In genomic region chr19:36488816-36489138, GRCh38 we compare ENCODE assay signal across 8 cellular contexts. TPM values are rescaled to one million over a fixed set of nuclear protein-coding genes. Genes with fewer than 3 reads are reported as not detected.
DNase-seq lines count a peak whose midpoint lies in the region; ATAC-seq and TF ChIP-seq lines count a peak whose summit lies in the region.

No MANE protein-coding gene starts in this region.

- peak overlapping the region; percentile 96 for H3K27ac ChIP-seq in HUES48 (ENCODE audit: low read depth, low read length)
- H3K27ac ChIP-seq in ectodermal cell (ENCODE audit: insufficient read depth, low read depth, low read length, poor library complexity, severe bottlenecking), result peak overlapping the region; percentile 98
- H3K27ac ChIP-seq in muscle layer of duodenum (ENCODE audit: low read length), result peak overlapping the region; percentile 98
- H3K27ac ChIP-seq in transverse colon, result peak overlapping the region; percentile 95 to 96 (median 95)

- in situ Hi-C loops in transverse colon (cut with MboI; ENCODE audit: low pct_ligation_motif_present in 1 of 4, low pct_unique_long_range_greater_than_20kb in 1 of 4, low sequenced_read_pairs in 3 of 4), result loop anchor here in 1 of 4 donors (25.0 kb wide), 1 partner anchor 276 kb away; the partner anchor contains the start of genes ZNF146 and ZNF565

- TF ChIP-seq CTCF in Caco-2 (IDR thresholded peaks at IDR 0.05; ENCODE audit: insufficient read depth in 1 of 2, low read depth in 1 of 2, low read length in 1 of 2, severe bottlenecking in 1 of 2, unreplicated experiment in 1 of 2) (no peak), transverse colon (IDR thresholded peaks at IDR 0.05) (no peak)

- peaks cover 14% of the 10 kb centered on the region for H3K4me1 Mint-ChIP-seq in Caco-2 (ENCODE audit: low read depth, unreplicated experiment)
- peaks cover 15% of the 10 kb centered on the region for H3K4me1 Mint-ChIP-seq in T-helper 1 cell treated with Interleukin-12 subunit alpha and Interleukin-12 subunit beta and Interleukin-4 antibody, amounts not matched to agents 30 μg/mL and 1 μg/mL, for 36 hours (ENCODE audit: low read depth)

- peaks cover 36% of the 10 kb centered on the region for H3K36me3 Mint-ChIP-seq in Caco-2 (ENCODE audit: insufficient read depth, unreplicated experiment)
- peaks cover 14% of the 10 kb centered on the region for H3K36me3 Mint-ChIP-seq in T-helper 1 cell treated with Interleukin-12 subunit alpha and Interleukin-12 subunit beta and Interleukin-4 antibody, amounts not matched to agents 30 μg/mL and 1 μg/mL, for 36 hours (ENCODE audit: low read depth)

- intact Hi-C loops in Caco-2 (cut with micrococcal nuclease; ENCODE audit: unreplicated experiment), result loop anchor here (1.0 to 5.0 kb wide), 7 partner anchors 32 to 296 kb away; partner anchors contain the start of genes ZFP14, ZNF260, ZNF461 and ZNF529
- intact Hi-C loops in transverse colon (cut with DNase I; ENCODE audit: low total_unique reads), result no loop called here

- peak overlapping the region; percentile 99 for H3K27ac Mint-ChIP-seq in Caco-2 (ENCODE audit: unreplicated experiment)
- peak overlapping the region; percentile 92 for H3K27ac Mint-ChIP-seq in T-helper 1 cell treated with Interleukin-12 subunit alpha and Interleukin-12 subunit beta and Interleukin-4 antibody, amounts not matched to agents 30 μg/mL and 1 μg/mL, for 36 hours

- no peak for TF ChIP-seq EP300 in transverse colon (IDR thresholded peaks at IDR 0.05; ENCODE audit: low read depth)

- peak overlapping the region; percentile 91 for H3K4me3 Mint-ChIP-seq in Caco-2 (ENCODE audit: unreplicated experiment)
- H3K4me3 Mint-ChIP-seq in T-helper 1 cell treated with Interleukin-12 subunit alpha and Interleukin-12 subunit beta and Interleukin-4 antibody, amounts not matched to agents 30 μg/mL and 1 μg/mL, for 36 hours, result peak overlapping the region; percentile 97

- H3K4me1 ChIP-seq in Caco-2 (no peaks in the 10 kb centered on the region), HUES48 (ENCODE audit: control insufficient read depth, insufficient read depth, low read length) (no peaks in the 10 kb centered on the region), ectodermal cell (ENCODE audit: control insufficient read depth, insufficient read depth, low read length) (no peaks in the 10 kb centered on the region), muscle layer of duodenum (ENCODE audit: control insufficient read depth in 1 of 2, insufficient read depth in 2 of 2, low read length in 2 of 2) (peaks cover 7 to 18% of the 10 kb centered on the region in 2 donors), transverse colon (peaks cover 7 to 17% (median 12%) of the 10 kb centered on the region in 4 donors)

- 0 out of 2 replicates have a peak, but pooled peaks cover 3% of the 10 kb centered on the region for H3K9me3 ChIP-seq in Caco-2
- peaks cover 13% of the 10 kb centered on the region for H3K9me3 ChIP-seq in HUES48 (ENCODE audit: control insufficient read depth, insufficient read depth, low read length)
- H3K9me3 ChIP-seq in ectodermal cell (ENCODE audit: control insufficient read depth, low read length), result no peaks in the 10 kb centered on the region
- H3K9me3 ChIP-seq in muscle layer of duodenum (ENCODE audit: control insufficient read depth in 1 of 2, low read length in 2 of 2), result no peaks in the 10 kb centered on the region
- H3K9me3 ChIP-seq in transverse colon, result peaks cover 0 to 4% of the 10 kb centered on the region in 2 donors

- H3K9me3 Mint-ChIP-seq in Caco-2 (ENCODE audit: unreplicated experiment), result peaks cover 20% of the 10 kb centered on the region
- H3K9me3 Mint-ChIP-seq in T-helper 1 cell treated with Interleukin-12 subunit alpha and Interleukin-12 subunit beta and Interleukin-4 antibody, amounts not matched to agents 30 μg/mL and 1 μg/mL, for 36 hours, result peaks cover 22% of the 10 kb centered on the region

- BruUV-seq in Caco-2 (replicated peaks; lab: Mats Ljungman, UMichigan), result TSS peak; percentile 57

- peak overlapping the region; percentile 98 for H3K9ac ChIP-seq in HUES48 (ENCODE audit: low read depth, low read length)

- no peak for TF ChIP-seq POLR2A in transverse colon (IDR thresholded peaks at IDR 0.05)

- CTCF ChIA-PET in Caco-2 (lab: Charles Lee), result interaction anchor here (0.7 to 1.4 kb wide), 3 partner anchors 40 to 274 kb away, joined by 3 to 7 read pairs (median 3); partner anchors contain the start of genes ZFP14, ZNF146, ZNF260 and ZNF565

- POLR2A ChIA-PET in Caco-2 (lab: Charles Lee), result interaction anchor here (1.4 to 2.0 kb wide), 7 partner anchors 39 to 882 kb away, joined by 7 to 34 read pairs (median 8); partner anchors contain the start of genes ZFP14, ZNF146, ZNF260 and ZNF383

- H3K36me3 ChIP-seq in Caco-2 (ENCODE audit: control insufficient read depth, insufficient read depth, low read length) (no peaks in the 10 kb centered on the region), HUES48 (ENCODE audit: control insufficient read depth, insufficient read depth, low read length) (no peaks in the 10 kb centered on the region), ectodermal cell (ENCODE audit: control insufficient read depth, insufficient read depth, low read length) (no peaks in the 10 kb centered on the region), muscle layer of duodenum (ENCODE audit: control insufficient read depth in 1 of 2, insufficient read depth in 2 of 2, low read length in 2 of 2) (no peaks in the 10 kb centered on the region), transverse colon (no peaks in the 10 kb centered on the region)

- peak overlapping the region; percentile 93 for H3K4me3 ChIP-seq in Caco-2 (ENCODE audit: low read depth, low read length)
- peak overlapping the region; percentile 89 for H3K4me3 ChIP-seq in HUES48 (ENCODE audit: low read depth, low read length)
- peak overlapping the region; percentile 98 for H3K4me3 ChIP-seq in ectodermal cell (ENCODE audit: insufficient read depth, low read depth, low read length)
- peak overlapping the region; percentile 80 to 97 for H3K4me3 ChIP-seq in muscle layer of duodenum (ENCODE audit: low read depth in 1 of 2, low read length in 2 of 2)
- H3K4me3 ChIP-seq in transverse colon, result peak overlapping the region; percentile 67 to 77 (median 74)

- peak; percentile 13 for ATAC-seq in GM19455 (IDR thresholded peaks at IDR 0.05; ENCODE audit: unreplicated experiment)

- WGBS in ectodermal cell, 2 experiments, result 11 to 12% methylated on average over 12 of the region's 12 CpGs
- WGBS in transverse colon (ENCODE audit: low coverage in 1 of 2), 2 donors, result 0 to 2% methylated on average over 1 to 12 of the region's 12 CpGs

- H3K27me3 Mint-ChIP-seq in Caco-2 (ENCODE audit: insufficient read depth, unreplicated experiment), result no peaks in the 10 kb centered on the region
- no peaks in the 10 kb centered on the region for H3K27me3 Mint-ChIP-seq in T-helper 1 cell treated with Interleukin-12 subunit alpha and Interleukin-12 subunit beta and Interleukin-4 antibody, amounts not matched to agents 30 μg/mL and 1 μg/mL, for 36 hours (ENCODE audit: low read depth)

- DNase-seq in Caco-2, result peak; percentile 48 to 65
- no peak for DNase-seq in transverse colon
- DNase-seq in LoVo (ENCODE audit: low spot score), result no peak

- H3K27me3 ChIP-seq in Caco-2 (replicated peaks; ENCODE audit: control insufficient read depth, insufficient read depth, low read length) (no peaks in the 10 kb centered on the region), HUES48 (ENCODE audit: control insufficient read depth, insufficient read depth, low read length) (no peaks in the 10 kb centered on the region), ectodermal cell (ENCODE audit: control insufficient read depth, insufficient read depth, low read length, poor library complexity, severe bottlenecking) (no peaks in the 10 kb centered on the region), muscle layer of duodenum (ENCODE audit: low read depth, low read length) (no peaks in the 10 kb centered on the region), transverse colon (no peaks in the 10 kb centered on the region)

RNA-seq across cellular contexts. Expression of gene ZNF566, which starts 0.6 kb away (rescaled TPM):
- total RNA-seq in Caco-2 (2022), result 10.0 and 11.6 TPM in 2 replicates
- 20.0 TPM for polyA plus RNA-seq in ectodermal cell (2013, experiment 1 of 4)
- 21.2 TPM for polyA plus RNA-seq in ectodermal cell (2013, experiment 2 of 4)
- polyA plus RNA-seq in ectodermal cell (2013, experiment 3 of 4), result 14.7 TPM
- 16.9 TPM for polyA plus RNA-seq in ectodermal cell (2013, experiment 4 of 4)
- total RNA-seq in transverse colon, result 10 to 100 TPM in 2 of 4 donors, 1 to 10 TPM in 2; 1.9 to 15.1 (median 10.0) TPM

RNA-seq across cellular contexts. Expression of gene ZNF260, which starts 39.3 kb away (rescaled TPM):
- total RNA-seq in Caco-2 (2022) (12.5 and 13.2 TPM in 2 replicates), transverse colon (10 to 100 TPM in 1 of 4 donors, 1 to 10 TPM in 3; 2.6 to 11.1 (median 7.4) TPM)
- 29.6 TPM for polyA plus RNA-seq in ectodermal cell (2013, experiment 1 of 4)
- 40.2 TPM for polyA plus RNA-seq in ectodermal cell (2013, experiment 2 of 4)
- polyA plus RNA-seq in ectodermal cell (2013, experiment 3 of 4), result 29.2 TPM
- 32.3 TPM for polyA plus RNA-seq in ectodermal cell (2013, experiment 4 of 4)

Comparison
In these comparisons a context has a peak if more than half of its experiments do, and no peak if none do; other contexts are left out.
1. DNase-seq: peak in Caco-2 (2 of 2); none in transverse colon (single experiment) and LoVo (single experiment).
2. Peak in every context shown above with its lines, with median percentiles within 50 percentile points of each other: H3K4me3 ChIP-seq and H3K27ac ChIP-seq.